Comparison of ENCODE assay signal across 13 cellular contexts in genomic region chr2:201971516-201972228, GRCh38.
DNase-seq lines count a peak whose midpoint lies in the region; ATAC-seq and TF ChIP-seq lines count a peak whose summit lies in the region.
"Had no signal": no experiment of that assay in that cellular context is flagged by ENCODE, and none has a peak within 500 bp of the region (broad histone marks: within the 10 kb centered on the region; RNA-seq: fewer than 3 reads in every experiment).

No MANE protein-coding gene starts in this region.

- H3K14ac ChIP-seq in H9 (ENCODE audit: insufficient read depth, low read length) = peak overlapping the region; percentile 28; the same call in 1 of the 2 replicates

- WGBS in H9 (ENCODE audit: extremely low coverage, insufficient read length, low lambda C conversion rate) = no CpG with 5 or more reads among the region's 5 CpGs
- 51 to 67% (median 59%) methylated on average over 5 of the region's 5 CpGs for WGBS in heart left ventricle, 4 donors

- H3K4me2 ChIP-seq in H9 (ENCODE audit: insufficient read depth, insufficient read length, low read length) = peak overlapping the region; percentile 54

- H3K79me2 ChIP-seq in H9 (ENCODE audit: insufficient read depth, low read length) = peaks cover 10% of the 10 kb centered on the region; the same call in 1 of the 2 replicates

- ATAC-seq in heart left ventricle = peak; percentile 59 to 84 (median 78)
- ATAC-seq: PC-3 had no signal

- no peak overlapping the region for H3K4ac ChIP-seq in H9 (ENCODE audit: low read depth, low read length)

- peak overlapping the region; percentile 27 for H3K9ac ChIP-seq in H9 (ENCODE audit: extremely low read depth, insufficient read length, low read length)

- peaks cover 24% of the 10 kb centered on the region for H3K4me1 ChIP-seq in H9 (ENCODE audit: insufficient read depth, low read length)
- H3K4me1 ChIP-seq in heart left ventricle = peaks cover 0 to 18% (median 0%) of the 10 kb centered on the region in 12 donors

- H2BK5ac ChIP-seq in H9 (ENCODE audit: insufficient read length, low read length) = peak overlapping the region; percentile 27

- intact Hi-C loops in heart left ventricle (cut with DNase I) = no loop called here

- no peak for TF ChIP-seq POLR2A in heart left ventricle (IDR thresholded peaks at IDR 0.05)

- H2BK120ac ChIP-seq in H9 (ENCODE audit: low read depth, low read length, poor library complexity, severe bottlenecking) = no peak overlapping the region

- H3K27ac ChIP-seq in H9 (ENCODE audit: insufficient read length, low read depth, low read length) (peak overlapping the region; percentile 83), heart left ventricle (peak overlapping the region in 2 of 12 donors; percentile 8 to 37)
- H3K27ac ChIP-seq: neutrophil had no signal

- H3K27ac Mint-ChIP-seq in H9 = peak overlapping the region; percentile 97 to 99 (median 99)

- no peak overlapping the region for H4K8ac ChIP-seq in H9 (replicated peaks; ENCODE audit: insufficient read length, low read depth, low read length)

- H3K27me3 ChIP-seq in H9 (ENCODE audit: insufficient read depth, low read length) = no peaks in the 10 kb centered on the region; the same call in 1 of the 2 replicates
- H3K27me3 ChIP-seq in heart left ventricle = no peaks in the 10 kb centered on the region

- H2AFZ ChIP-seq in H9 (ENCODE audit: low read length) = no peak overlapping the region

- no peak overlapping the region for H3T11ph ChIP-seq in H9 (ENCODE audit: low read length)

- H3K18ac ChIP-seq in H9 (ENCODE audit: insufficient read length, low read depth, low read length) = peak overlapping the region; percentile 76

- H3K9me3 ChIP-seq in H9 (ENCODE audit: control insufficient read depth, low read depth, low read length) (no peaks in the 10 kb centered on the region), heart left ventricle (no peaks in the 10 kb centered on the region)
- H3K9me3 ChIP-seq: neutrophil had no signal

- H3K23me2 ChIP-seq in H9 (ENCODE audit: insufficient read length, low read depth, low read length, poor library complexity, severe bottlenecking) = peaks cover 4% of the 10 kb centered on the region

- no peaks in the 10 kb centered on the region for H3K27me3 Mint-ChIP-seq in H9 (ENCODE audit: low read depth)

- no peak overlapping the region for H3K4me3 ChIP-seq in heart left ventricle

- no peaks in the 10 kb centered on the region for H4K20me1 ChIP-seq in H9 (ENCODE audit: control insufficient read depth, insufficient read depth, insufficient read length)

- TF ChIP-seq CTCF in H9 (conservative IDR thresholded peaks at IDR 0.05) (no peak), heart left ventricle (IDR thresholded peaks at IDR 0.05) (no peak)

- DNase-seq in H9 (no peak), T1000 (lab: John Stamatoyannopoulos, UW) (peak; percentile 41), heart left ventricle (peak in 3 of 5 donors; percentile 20 to 36 (median 25)), stromal cell of bone marrow (ENCODE audit: low read depth) (peak; percentile 36), NCI-H2196 treated with DMSO at 0.1 percent for 48 hours (lab: John Stamatoyannopoulos, UW; ENCODE audit: unreplicated experiment) (no peak), cerebellar cortex (ENCODE audit: low spot score) (no peak), NCI-H1092 (lab: John Stamatoyannopoulos, UW) (no peak)
- DNase-seq: activated T-cell treated with anti-CD3 and anti-CD28 coated beads, Interleukin-2, amount 50 U/mL, for 1 hour; GDM1; NCI-H2029 treated with DMSO at 0.1 percent for 48 hours; PC-3; stimulated activated naive CD4-positive, alpha-beta T cell had no signal

- peak overlapping the region; percentile 1 for H4K5ac ChIP-seq in H9 (ENCODE audit: insufficient read length, low read depth, low read length)

- peak overlapping the region; percentile 47 for H2BK12ac ChIP-seq in H9 (ENCODE audit: insufficient read length, low read depth, low read length)

- peak overlapping the region; percentile 0 for H2AK5ac ChIP-seq in H9 (ENCODE audit: insufficient read length, low read length)

- no peak overlapping the region for H3K23ac ChIP-seq in H9 (ENCODE audit: insufficient read length, low read depth, low read length)

- H3K56ac ChIP-seq in H9 (ENCODE audit: insufficient read length, low read depth, low read length) = no peak overlapping the region

- H3K36me3 Mint-ChIP-seq in H9 (ENCODE audit: insufficient read depth in 1 of 3, low read depth in 3 of 3) = peaks cover 4 to 43% (median 34%) of the 10 kb centered on the region in 3 experiments; a peak in 6 of 7 replicates

- H4K91ac ChIP-seq in H9 (ENCODE audit: insufficient read length, low read depth, low read length) = no peak overlapping the region

- H3K4me1 Mint-ChIP-seq in H9 = peaks cover 81 to 85% of the 10 kb centered on the region in 2 experiments

- no peak overlapping the region for H2BK20ac ChIP-seq in H9 (ENCODE audit: low read depth, low read length, poor library complexity, severe bottlenecking)

- no peak overlapping the region for H2BK15ac ChIP-seq in H9 (ENCODE audit: low read depth, low read length)

- H3K79me1 ChIP-seq in H9 (ENCODE audit: insufficient read depth, low read depth, low read length, poor library complexity, severe bottlenecking) = no peaks in the 10 kb centered on the region

- H3K9me3 Mint-ChIP-seq in H9 = peaks cover 0 to 6% of the 10 kb centered on the region in 2 experiments; a peak in 3 of 5 replicates

- H3K36me3 ChIP-seq in heart left ventricle = no peaks in the 10 kb centered on the region
- H3K36me3 ChIP-seq: neutrophil had no signal

- H3K4me3 Mint-ChIP-seq in H9 = peak overlapping the region; percentile 61 to 71

Comparison
In these comparisons a context has a peak if more than half of its experiments do, and no peak if none do; other contexts are left out.
1. DNase-seq: peak in T1000 (single experiment), heart left ventricle (3 of 5) and stromal cell of bone marrow (single experiment); none in H9 (single experiment), NCI-H2196 treated with DMSO at 0.1 percent for 48 hours (single experiment), cerebellar cortex (single experiment) and NCI-H1092 (single experiment).